Comparison of ENCODE assay signal across 32 cellular contexts in genomic region chr2:138036522-138036921, GRCh38.
"Had no signal": no experiment of that assay in that cellular context is flagged by ENCODE, and none has a peak within 500 bp of the region (broad histone marks: within the 10 kb centered on the region; RNA-seq: fewer than 3 reads in every experiment).

No MANE protein-coding gene starts in this region.

- H3K4me1 Mint-ChIP-seq: activated CD4-positive, alpha-beta T cell treated with anti-CD3 and anti-CD28 coated beads for 36 hours; activated naive CD8-positive, alpha-beta T cell treated with anti-CD3 and anti-CD28 coated beads for 36 hours; stimulated activated memory B cell treated with anti-CD40 and anti-IgM and Interleukin-4, amounts not matched to agents 10 μg/mL and 1 μg/mL and 100 μg/mL, for 72 hours; stimulated activated naive CD8-positive, alpha-beta T cell treated with anti-CD3 and anti-CD28 coated beads, Interleukin-15, amount 100 ng/mL, for 72 hours had no signal

- H3K27me3 ChIP-seq: brain microvascular endothelial cell, dorsolateral prefrontal cortex, heart right ventricle, left lung, ovary, sigmoid colon, upper lobe of left lung, vagina had no signal

- DNase-seq: activated CD4-positive, alpha-beta T cell treated with anti-CD3 and anti-CD28 coated beads for 36 hours; activated CD4-positive, CD25-positive, alpha-beta regulatory T cell; activated effector memory CD4-positive, alpha-beta T cell treated with anti-CD3 and anti-CD28 coated beads, Interleukin-2, amount 50 U/mL, for 16 hours; activated naive CD4-positive, alpha-beta T cell treated with anti-CD3 and anti-CD28 coated beads for 36 hours; activated naive CD8-positive, alpha-beta T cell treated with anti-CD3 and anti-CD28 coated beads for 36 hours; activated T-cell treated with anti-CD3 and anti-CD28 coated beads for 4 hours; amniotic stem cell; brain microvascular endothelial cell; dorsolateral prefrontal cortex; effector memory CD4-positive, alpha-beta T cell; foreskin fibroblast; heart right ventricle; left lung; lower lobe of right lung; mucosa of descending colon; ovary; retina; sigmoid colon; small intestine; stimulated activated CD4-positive, alpha-beta T cell treated with anti-CD3 and anti-CD28 coated beads, Interleukin-1b, Interleukin-23, amount 100 ng/mL, for 48 hours; stimulated activated CD4-positive, alpha-beta T cell treated with anti-CD3 and anti-CD28 coated beads, Interleukin-4, amount 100 ng/mL, for 4 hours; stimulated activated CD8-positive, alpha-beta memory T cell treated with anti-CD3 and anti-CD28 coated beads, Interleukin-4, amount 100 ng/mL, for 48 hours; stimulated activated naive CD8-positive, alpha-beta T cell treated with anti-CD3 and anti-CD28 coated beads, Interleukin-15, amount 100 ng/mL, for 72 hours; substantia nigra; T-helper 1 cell; upper lobe of left lung had no signal

- H3K4me1 ChIP-seq: left lung, lower lobe of right lung, prostate gland, sigmoid colon, upper lobe of left lung, vagina had no signal

- H3K4me3 ChIP-seq: coronary artery, dorsolateral prefrontal cortex, heart right ventricle, left lung, lower lobe of right lung, mucosa of descending colon, ovary, prostate gland, sigmoid colon, upper lobe of left lung, vagina had no signal

- H3K4me3 Mint-ChIP-seq: activated CD4-positive, alpha-beta T cell treated with anti-CD3 and anti-CD28 coated beads for 36 hours; activated naive CD4-positive, alpha-beta T cell treated with anti-CD3 and anti-CD28 coated beads for 36 hours; activated naive CD8-positive, alpha-beta T cell treated with anti-CD3 and anti-CD28 coated beads for 36 hours; natural killer cell treated with Interleukin-12 subunit alpha and Interleukin-12 subunit beta and Interleukin-15 and Interleukin-18, amount 100 ng/mL, for 72 hours; stimulated activated memory B cell treated with anti-CD40 and anti-IgM and Interleukin-4, amounts not matched to agents 10 μg/mL and 1 μg/mL and 100 μg/mL, for 72 hours; stimulated activated naive CD8-positive, alpha-beta T cell treated with anti-CD3 and anti-CD28 coated beads, Interleukin-15, amount 100 ng/mL, for 72 hours; T-helper 2 cell treated with Interferon-gamma antibody and Interleukin-4, amounts not matched to agents 5 μg/mL and 100 μg/mL, for 36 hours had no signal

- H3K27ac ChIP-seq: brain microvascular endothelial cell, coronary artery, dorsolateral prefrontal cortex, heart right ventricle, left lung, lower lobe of right lung, ovary, prostate gland, sigmoid colon, upper lobe of left lung, vagina had no signal

- H3K27ac Mint-ChIP-seq: activated CD4-positive, alpha-beta T cell treated with anti-CD3 and anti-CD28 coated beads for 36 hours; activated naive CD4-positive, alpha-beta T cell treated with anti-CD3 and anti-CD28 coated beads for 36 hours; activated naive CD8-positive, alpha-beta T cell treated with anti-CD3 and anti-CD28 coated beads for 36 hours; natural killer cell treated with Interleukin-12 subunit alpha and Interleukin-12 subunit beta and Interleukin-15 and Interleukin-18, amount 100 ng/mL, for 72 hours; stimulated activated memory B cell treated with anti-CD40 and anti-IgM and Interleukin-4, amounts not matched to agents 10 μg/mL and 1 μg/mL and 100 μg/mL, for 72 hours; stimulated activated naive CD8-positive, alpha-beta T cell treated with anti-CD3 and anti-CD28 coated beads, Interleukin-15, amount 100 ng/mL, for 72 hours; T-helper 2 cell treated with Interferon-gamma antibody and Interleukin-4, amounts not matched to agents 5 μg/mL and 100 μg/mL, for 36 hours had no signal

- H3K9me3 Mint-ChIP-seq: activated naive CD4-positive, alpha-beta T cell treated with anti-CD3 and anti-CD28 coated beads for 36 hours; activated naive CD8-positive, alpha-beta T cell treated with anti-CD3 and anti-CD28 coated beads for 36 hours; stimulated activated memory B cell treated with anti-CD40 and anti-IgM and Interleukin-4, amounts not matched to agents 10 μg/mL and 1 μg/mL and 100 μg/mL, for 72 hours; stimulated activated naive CD8-positive, alpha-beta T cell treated with anti-CD3 and anti-CD28 coated beads, Interleukin-15, amount 100 ng/mL, for 72 hours; T-helper 2 cell treated with Interferon-gamma antibody and Interleukin-4, amounts not matched to agents 5 μg/mL and 100 μg/mL, for 36 hours had no signal

- H3K27me3 Mint-ChIP-seq: activated naive CD8-positive, alpha-beta T cell treated with anti-CD3 and anti-CD28 coated beads for 36 hours; natural killer cell treated with Interleukin-12 subunit alpha and Interleukin-12 subunit beta and Interleukin-15 and Interleukin-18, amount 100 ng/mL, for 72 hours; stimulated activated memory B cell treated with anti-CD40 and anti-IgM and Interleukin-4, amounts not matched to agents 10 μg/mL and 1 μg/mL and 100 μg/mL, for 72 hours had no signal

- H3K9me3 ChIP-seq: heart right ventricle, left lung, lower lobe of right lung, mucosa of descending colon, ovary, prostate gland, sigmoid colon, upper lobe of left lung, vagina had no signal

- H3K36me3 Mint-ChIP-seq: activated naive CD8-positive, alpha-beta T cell treated with anti-CD3 and anti-CD28 coated beads for 36 hours; natural killer cell treated with Interleukin-12 subunit alpha and Interleukin-12 subunit beta and Interleukin-15 and Interleukin-18, amount 100 ng/mL, for 72 hours; stimulated activated memory B cell treated with anti-CD40 and anti-IgM and Interleukin-4, amounts not matched to agents 10 μg/mL and 1 μg/mL and 100 μg/mL, for 72 hours had no signal

- H3K36me3 ChIP-seq: brain microvascular endothelial cell, heart right ventricle, left lung, lower lobe of right lung, ovary, prostate gland, sigmoid colon, upper lobe of left lung, vagina had no signal

- ATAC-seq: activated CD4-positive, alpha-beta T cell treated with anti-CD3 and anti-CD28 coated beads for 36 hours; heart right ventricle; left lung; lower lobe of right lung; mucosa of descending colon; natural killer cell treated with Interleukin-12 subunit alpha and Interleukin-12 subunit beta and Interleukin-15 and Interleukin-18, amount 100 ng/mL, for 72 hours; stimulated activated memory B cell treated with anti-CD40 and anti-IgM and Interleukin-4, amounts not matched to agents 10 μg/mL and 1 μg/mL and 100 μg/mL, for 72 hours; stimulated activated naive CD8-positive, alpha-beta T cell treated with anti-CD3 and anti-CD28 coated beads, Interleukin-15, amount 100 ng/mL, for 72 hours had no signal
